Comparison of ENCODE assay signal across 10 cellular contexts in genomic region chr16:27234171-27234570, GRCh38. TPM values are rescaled to one million over a fixed set of nuclear protein-coding genes. Genes with fewer than 3 reads are reported as not detected.
DNase-seq lines count a peak whose midpoint lies in the region; ATAC-seq and TF ChIP-seq lines count a peak whose summit lies in the region.
"Had no signal": no experiment of that assay in that cellular context is flagged by ENCODE, and none has a peak within 500 bp of the region (broad histone marks: within the 10 kb centered on the region; RNA-seq: fewer than 3 reads in every experiment).

No MANE protein-coding gene starts in this region.

- no peak for ATAC-seq in CD4-positive, CD25-positive, alpha-beta regulatory T cell (ENCODE audit: low read depth in 2 of 2)
- ATAC-seq in DND-41 (ENCODE audit: insufficient read depth, low read depth) (no peak), HG03039 (IDR thresholded peaks at IDR 0.05; ENCODE audit: unreplicated experiment) (no peak)

- peaks cover 87% of the 10 kb centered on the region for H3K4me1 ChIP-seq in CD4-positive, CD25-positive, alpha-beta regulatory T cell (ENCODE audit: control insufficient read depth, insufficient read depth, low read length, poor library complexity, severe bottlenecking)
- H3K4me1 ChIP-seq in DND-41 (ENCODE audit: insufficient read depth, low read length) = peaks cover 71% of the 10 kb centered on the region

- H3K4me2 ChIP-seq in DND-41 (ENCODE audit: insufficient read depth, low read length) = peak overlapping the region; percentile 55

- peak overlapping the region in 3 of 4 donors; percentile 22 to 81 (median 38) for H3K4me3 Mint-ChIP-seq in CD4-positive, CD25-positive, alpha-beta regulatory T cell
- peak overlapping the region; percentile 81 for H3K4me3 Mint-ChIP-seq in activated naive CD8-positive, alpha-beta T cell treated with anti-CD3 and anti-CD28 coated beads for 36 hours
- H3K4me3 Mint-ChIP-seq in endothelial cell (ENCODE audit: unreplicated experiment) = no peak overlapping the region

- no peak for TF ChIP-seq CTCF in DND-41 (IDR thresholded peaks at IDR 0.05; ENCODE audit: borderline replicate concordance, extremely low read depth, low read length, poor library complexity, severe bottlenecking)
- TF ChIP-seq CTCF in endothelial cell (IDR thresholded peaks at IDR 0.05; ENCODE audit: unreplicated experiment) = no peak

- H3K4me3 ChIP-seq in CD4-positive, CD25-positive, alpha-beta regulatory T cell (ENCODE audit: low read depth, low read length) = peak overlapping the region; percentile 59
- H3K4me3 ChIP-seq in DND-41 (ENCODE audit: low read depth in 1 of 2, low read length in 2 of 2) = peak overlapping the region in 1 of 2 experiments; percentile 40; a peak in 1 of 4 replicates
- H3K4me3 ChIP-seq: right atrium auricular region had no signal

- intact Hi-C loops in posterior vena cava (cut with DNase I) = loop anchor here (5.0 to 10.0 kb wide), 4 partner anchors 81 to 221 kb away; partner anchors contain the start of gene IL4R (in 1 of the 2)

- H3K27ac Mint-ChIP-seq in CD4-positive, CD25-positive, alpha-beta regulatory T cell = peak overlapping the region; percentile 92 to 98 (median 97)
- H3K27ac Mint-ChIP-seq in activated naive CD8-positive, alpha-beta T cell treated with anti-CD3 and anti-CD28 coated beads for 36 hours = peak overlapping the region; percentile 99
- no peak overlapping the region for H3K27ac Mint-ChIP-seq in endothelial cell (ENCODE audit: unreplicated experiment)

- peak overlapping the region; percentile 93 for H3K27ac ChIP-seq in CD4-positive, CD25-positive, alpha-beta regulatory T cell (ENCODE audit: insufficient read depth, low read length, poor library complexity, severe bottlenecking)
- H3K27ac ChIP-seq in DND-41 (ENCODE audit: low read length) = peak overlapping the region; percentile 96

- no peaks in the 10 kb centered on the region for H3K27me3 Mint-ChIP-seq in CD4-positive, CD25-positive, alpha-beta regulatory T cell
- H3K27me3 Mint-ChIP-seq in activated naive CD8-positive, alpha-beta T cell treated with anti-CD3 and anti-CD28 coated beads for 36 hours = no peaks in the 10 kb centered on the region
- peaks cover 15% of the 10 kb centered on the region for H3K27me3 Mint-ChIP-seq in endothelial cell (ENCODE audit: unreplicated experiment)

- H3K9me3 Mint-ChIP-seq in CD4-positive, CD25-positive, alpha-beta regulatory T cell = no peaks in the 10 kb centered on the region
- H3K9me3 Mint-ChIP-seq in activated naive CD8-positive, alpha-beta T cell treated with anti-CD3 and anti-CD28 coated beads for 36 hours = no peaks in the 10 kb centered on the region
- no peaks in the 10 kb centered on the region for H3K9me3 Mint-ChIP-seq in endothelial cell (ENCODE audit: unreplicated experiment)

- no peaks in the 10 kb centered on the region for H3K27me3 ChIP-seq in CD4-positive, CD25-positive, alpha-beta regulatory T cell (ENCODE audit: control insufficient read depth, insufficient read depth, low read length)
- no peaks in the 10 kb centered on the region for H3K27me3 ChIP-seq in DND-41 (ENCODE audit: insufficient read depth, low read length, poor library complexity)
- H3K27me3 ChIP-seq: right atrium auricular region had no signal

- peaks cover 30 to 98% (median 59%) of the 10 kb centered on the region in 4 donors for H3K4me1 Mint-ChIP-seq in CD4-positive, CD25-positive, alpha-beta regulatory T cell
- H3K4me1 Mint-ChIP-seq in activated naive CD8-positive, alpha-beta T cell treated with anti-CD3 and anti-CD28 coated beads for 36 hours = peaks cover 88% of the 10 kb centered on the region
- H3K4me1 Mint-ChIP-seq in endothelial cell (ENCODE audit: unreplicated experiment) = peaks cover 28% of the 10 kb centered on the region

- H3K36me3 Mint-ChIP-seq in CD4-positive, CD25-positive, alpha-beta regulatory T cell = peaks cover 12% of the 10 kb centered on the region
- H3K36me3 Mint-ChIP-seq in activated naive CD8-positive, alpha-beta T cell treated with anti-CD3 and anti-CD28 coated beads for 36 hours = peaks cover 53% of the 10 kb centered on the region
- peaks cover 13% of the 10 kb centered on the region for H3K36me3 Mint-ChIP-seq in endothelial cell (ENCODE audit: low read depth, unreplicated experiment)

- DNase-seq in CD4-positive, CD25-positive, alpha-beta regulatory T cell = no peak
- DNase-seq in DND-41 (no peak), posterior vena cava (ENCODE audit: low spot score) (peak; percentile 36), endothelial cell (ENCODE audit: low spot score) (no peak), LoVo (ENCODE audit: low spot score) (no peak)
- DNase-seq in activated naive CD8-positive, alpha-beta T cell treated with anti-CD3 and anti-CD28 coated beads for 36 hours = no peak
- DNase-seq: OCI-M1, T-helper 9 cell had no signal

- H3K9me3 ChIP-seq in CD4-positive, CD25-positive, alpha-beta regulatory T cell (ENCODE audit: control insufficient read depth in 2 of 2, low read length in 2 of 2) = no peaks in the 10 kb centered on the region
- no peaks in the 10 kb centered on the region for H3K9me3 ChIP-seq in DND-41 (ENCODE audit: insufficient read depth, low read length, severe bottlenecking)
- H3K9me3 ChIP-seq: right atrium auricular region had no signal

- no peak overlapping the region; the same call in 1 of the 2 replicates for H2AFZ ChIP-seq in DND-41 (ENCODE audit: low read depth, low read length)

- H3K36me3 ChIP-seq in CD4-positive, CD25-positive, alpha-beta regulatory T cell (ENCODE audit: control insufficient read depth, insufficient read depth, low read length) = no peaks in the 10 kb centered on the region
- peaks cover 52% of the 10 kb centered on the region for H3K36me3 ChIP-seq in DND-41 (ENCODE audit: insufficient read depth, low read length)

- peak overlapping the region; percentile 79 for H3K9ac ChIP-seq in DND-41 (ENCODE audit: low read depth, low read length)

- no peaks in the 10 kb centered on the region for H4K20me1 ChIP-seq in DND-41 (ENCODE audit: insufficient read depth, low read length)

- peaks cover 29% of the 10 kb centered on the region for H3K79me2 ChIP-seq in DND-41 (ENCODE audit: insufficient read depth, low read length)

RNA-seq across cellular contexts. Expression of gene KDM8, which starts 30.8 kb away (rescaled TPM):
- 14.7 TPM for total RNA-seq in CD4-positive, CD25-positive, alpha-beta regulatory T cell
- polyA plus RNA-seq in CD4-positive, CD25-positive, alpha-beta regulatory T cell = 1 to 10 TPM; 2.8 to 8.8 (median 4.3) TPM
- total RNA-seq in activated naive CD8-positive, alpha-beta T cell treated with anti-CD3 and anti-CD28 coated beads for 36 hours = 10 to 100 TPM in 1 of 2 experiments, 1 to 10 TPM in 1; 9.9 to 12.2 TPM
- total RNA-seq in posterior vena cava (1 to 10 TPM; 4.4 to 4.6 TPM), endothelial cell (ENCODE audit: unreplicated experiment) (5.7 TPM)

RNA-seq across cellular contexts. Expression of gene NSMCE1, which starts 34.4 kb away (rescaled TPM):
- 40.0 TPM for total RNA-seq in CD4-positive, CD25-positive, alpha-beta regulatory T cell
- 100 to 1,000 TPM; 128 to 156 (median 138) TPM for polyA plus RNA-seq in CD4-positive, CD25-positive, alpha-beta regulatory T cell
- 100 to 1,000 TPM; 133 to 146 TPM for total RNA-seq in activated naive CD8-positive, alpha-beta T cell treated with anti-CD3 and anti-CD28 coated beads for 36 hours
- total RNA-seq in posterior vena cava (10 to 100 TPM; 45.3 to 52.0 TPM), endothelial cell (ENCODE audit: unreplicated experiment) (21.0 TPM)
